8 cellular contexts compared by ENCODE assay signal in the genomic region with DNA sequence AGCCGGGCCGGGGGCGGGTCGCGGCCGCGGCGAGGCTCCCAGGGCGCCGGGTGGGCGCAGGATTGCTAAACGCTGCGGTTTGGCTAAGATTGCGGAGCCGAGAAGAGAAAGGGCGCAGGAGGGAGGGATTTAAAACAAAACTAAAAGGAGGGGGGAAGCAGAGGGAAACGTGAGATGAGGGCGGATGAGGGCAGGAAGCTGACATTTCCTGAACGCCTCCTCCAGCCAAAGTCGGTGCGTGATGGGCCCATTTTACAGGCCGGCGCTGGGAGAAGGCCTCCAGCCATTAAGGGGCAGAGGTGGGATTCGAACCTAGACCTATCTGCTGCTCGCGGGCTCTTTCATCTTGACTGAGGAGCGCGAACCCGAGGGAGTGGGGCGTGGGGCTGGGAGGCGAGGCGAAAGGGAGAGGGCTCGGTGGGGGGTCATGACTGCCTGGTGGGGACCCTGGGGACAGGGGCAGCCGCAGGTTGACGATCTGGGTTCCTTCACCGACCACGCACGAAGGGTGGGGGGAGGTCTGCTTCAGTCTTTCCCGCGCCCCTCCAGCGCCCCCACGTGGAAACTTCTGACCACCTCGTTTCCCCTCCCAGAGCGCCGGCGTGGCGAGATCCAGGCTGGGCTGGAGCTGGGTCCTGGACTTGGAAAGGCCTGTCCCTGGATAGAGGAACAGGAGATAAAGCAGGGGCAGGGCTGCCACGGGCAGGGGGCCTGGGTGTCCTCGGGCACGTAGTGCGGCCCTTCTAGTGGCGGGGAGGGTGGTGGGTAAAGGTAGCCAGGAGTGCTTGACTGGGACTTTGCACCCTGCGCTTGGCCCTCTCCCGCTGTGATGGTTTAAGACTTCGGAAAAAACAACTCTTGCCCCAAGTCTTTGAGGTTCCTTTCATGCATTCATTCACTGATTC. TPM values are rescaled to one million over a fixed set of nuclear protein-coding genes. Genes with fewer than 3 reads are reported as not detected.
DNase-seq lines count a peak whose midpoint lies in the region; ATAC-seq and TF ChIP-seq lines count a peak whose summit lies in the region.

No MANE protein-coding gene starts in this region.

- peak; percentile 48 for DNase-seq in Ammon's horn (ENCODE audit: low spot score)
- peak; percentile 31 for DNase-seq in HFFc6
- peak; percentile 92 for DNase-seq in SK-N-SH
- DNase-seq in activated naive CD4-positive, alpha-beta T cell treated with anti-CD3 and anti-CD28 coated beads, Interleukin-2, amount 50 U/mL, for 16 hours, result peak; percentile 78
- peak; percentile 89 for DNase-seq in cardiac septum (ENCODE audit: low spot score)
- peak; percentile 21 for DNase-seq in pons (ENCODE audit: low spot score)
- peak; percentile 71 to 87 for DNase-seq in tibial artery

- H3K27ac ChIP-seq in SK-N-SH (ENCODE audit: low read depth in 2 of 2, low read length in 1 of 2), result no peak overlapping the region
- H3K27ac ChIP-seq in tibial artery, result peak overlapping the region; percentile 51 to 60

- no peak for ATAC-seq in HG03175 (IDR thresholded peaks at IDR 0.05; ENCODE audit: unreplicated experiment)

- peak overlapping the region; percentile 49 for H3K27ac Mint-ChIP-seq in HFFc6

- H3F3A ChIP-seq in SK-N-SH (replicated peaks; ENCODE audit: insufficient read depth), result peaks cover 5% of the 10 kb centered on the region

- CTCF ChIA-PET in SK-N-SH (lab: Yijun Ruan, JAX), result interaction anchor here (0.6 to 40.4 kb wide), 36 partner anchors 8 to 295 kb away, joined by 3 to 1665 read pairs (median 4); a partner anchor contains a TSS

- H3K79me2 ChIP-seq in SK-N-SH (ENCODE audit: insufficient read depth), result no peaks in the 10 kb centered on the region

- H4K20me1 ChIP-seq in SK-N-SH (ENCODE audit: insufficient read depth), result no peaks in the 10 kb centered on the region

- peaks cover 15% of the 10 kb centered on the region for H3K27me3 Mint-ChIP-seq in HFFc6 (ENCODE audit: insufficient read depth)

- peak overlapping the region; percentile 82 for H3K4me2 ChIP-seq in SK-N-SH

- H3K4me1 ChIP-seq in SK-N-SH (ENCODE audit: control insufficient read depth in 1 of 2, insufficient read depth in 2 of 2, low read depth in 1 of 2, low read length in 1 of 2) (peaks cover 4 to 14% of the 10 kb centered on the region in 2 experiments; a peak in 1 of 4 replicates), tibial artery (peaks cover 0 to 22% (median 12%) of the 10 kb centered on the region in 4 donors)

- peak; percentile 71 for TF ChIP-seq RAD21 in SK-N-SH (IDR thresholded peaks at IDR 0.05; ENCODE audit: low read length)

- H3K9me2 ChIP-seq in SK-N-SH, result no peaks in the 10 kb centered on the region

- peak overlapping the region; percentile 59 to 66 for H3K4me3 ChIP-seq in SK-N-SH (ENCODE audit: low read depth in 2 of 2, low read length in 1 of 2)
- H3K4me3 ChIP-seq in tibial artery, result peak overlapping the region; percentile 55 to 64

- H3K9me3 ChIP-seq in SK-N-SH, result no peaks in the 10 kb centered on the region
- no peaks in the 10 kb centered on the region for H3K9me3 ChIP-seq in tibial artery

- no peaks in the 10 kb centered on the region for H3K9me3 Mint-ChIP-seq in HFFc6

- peak overlapping the region; percentile 89; the same call in 1 of the 2 replicates for H2AFZ ChIP-seq in SK-N-SH (ENCODE audit: low read depth)

- intact Hi-C loops in cardiac septum (cut with DNase I), result loop anchor here (1.0 to 5.0 kb wide), 3 partner anchors 63 to 281 kb away; a partner anchor contains a TSS
- intact Hi-C loops in tibial artery (cut with DNase I; ENCODE audit: low total_unique reads), result loop anchor here (5.0 kb wide), 2 partner anchors 149 to 284 kb away; no protein-coding TSS in a partner anchor

- H3K36me3 Mint-ChIP-seq in HFFc6 (ENCODE audit: low read depth), result no peaks in the 10 kb centered on the region

- peak; percentile 84 for TF ChIP-seq CTCF in HFFc6 (IDR thresholded peaks at IDR 0.05)
- peak; percentile 90 for TF ChIP-seq CTCF in SK-N-SH (IDR thresholded peaks at IDR 0.05)
- TF ChIP-seq CTCF in tibial artery (IDR thresholded peaks at IDR 0.05), result peak; percentile 76 to 78

- H3K36me3 ChIP-seq in SK-N-SH (replicated peaks in 1 of 2; ENCODE audit: control insufficient read depth in 1 of 2, insufficient read depth in 2 of 2, low read length in 1 of 2), result no peaks in the 10 kb centered on the region
- H3K36me3 ChIP-seq in tibial artery, result peaks cover 0 to 7% (median 0%) of the 10 kb centered on the region in 3 donors

- POLR2A ChIA-PET in SK-N-SH (lab: Yijun Ruan, JAX), result no interaction called here

- peaks cover 4% of the 10 kb centered on the region; the same call in 1 of the 2 replicates for H3K4me1 Mint-ChIP-seq in HFFc6 (ENCODE audit: low read depth)

- WGBS in SK-N-SH (ENCODE audit: low lambda C conversion rate), result 10% methylated on average over 54 of the region's 55 CpGs

- peaks cover 10% of the 10 kb centered on the region; the same call in 1 of the 2 replicates for H3K27me3 ChIP-seq in SK-N-SH (ENCODE audit: insufficient read depth)
- no peaks in the 10 kb centered on the region for H3K27me3 ChIP-seq in tibial artery

- H3K9ac ChIP-seq in SK-N-SH, result peak overlapping the region; percentile 54

- H3K4me3 Mint-ChIP-seq in HFFc6, result peak overlapping the region; percentile 83

- TF ChIP-seq EP300 in SK-N-SH (IDR thresholded peaks at IDR 0.05; ENCODE audit: borderline replicate concordance in 1 of 2, low read depth in 1 of 2, low read length in 1 of 2), result no peak

TF ChIP-seq in SK-N-SH, 30 proteins besides CTCF, POLR2A, EP300 and RAD21:
- TF ChIP-seq SMC3 (IDR thresholded peaks at IDR 0.05; ENCODE audit: low read depth, low read length) (peak; percentile 65), TCF12 (IDR thresholded peaks at IDR 0.05) (no peak; the same call in 1 of the 2 replicates), SIN3A (IDR thresholded peaks at IDR 0.05; ENCODE audit: borderline replicate concordance, low read depth, low read length) (peak; percentile 57; the same call in 1 of the 2 replicates), YY1 (IDR thresholded peaks at IDR 0.05; ENCODE audit: low read depth) (0 out of 2 replicates have a peak, but pooled peaks have one; percentile 41), MEF2A (IDR thresholded peaks at IDR 0.05; ENCODE audit: borderline replicate concordance, low read depth) (no peak), RCOR1 (IDR thresholded peaks at IDR 0.05; ENCODE audit: low read length) (peak; percentile 9; the same call in 1 of the 2 replicates), POLR2AphosphoS5 (IDR thresholded peaks at IDR 0.05; ENCODE audit: low read depth, low read length) (no peak), NRF1 (IDR thresholded peaks at IDR 0.05; ENCODE audit: low read depth, low read length) (0 out of 2 replicates have a peak, but pooled peaks have one; percentile 6), ELF1 (IDR thresholded peaks at IDR 0.05) (no peak), TAF1 (IDR thresholded peaks at IDR 0.05; ENCODE audit: borderline replicate concordance, low read depth, low read length) (no peak)
- TF ChIP-seq, protein P1, sequence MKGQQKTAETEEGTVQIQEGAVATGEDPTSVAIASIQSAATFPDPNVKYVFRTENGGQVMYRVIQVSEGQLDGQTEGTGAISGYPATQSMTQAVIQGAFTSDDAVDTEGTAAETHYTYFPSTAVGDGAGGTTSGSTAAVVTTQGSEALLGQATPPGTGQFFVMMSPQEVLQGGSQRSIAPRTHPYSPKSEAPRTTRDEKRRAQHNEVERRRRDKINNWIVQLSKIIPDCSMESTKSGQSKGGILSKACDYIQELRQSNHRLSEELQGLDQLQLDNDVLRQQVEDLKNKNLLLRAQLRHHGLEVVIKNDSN (IDR thresholded peaks at IDR 0.05; ENCODE audit: borderline replicate concordance, low read depth), result no peak
- TF ChIP-seq, protein P2, sequence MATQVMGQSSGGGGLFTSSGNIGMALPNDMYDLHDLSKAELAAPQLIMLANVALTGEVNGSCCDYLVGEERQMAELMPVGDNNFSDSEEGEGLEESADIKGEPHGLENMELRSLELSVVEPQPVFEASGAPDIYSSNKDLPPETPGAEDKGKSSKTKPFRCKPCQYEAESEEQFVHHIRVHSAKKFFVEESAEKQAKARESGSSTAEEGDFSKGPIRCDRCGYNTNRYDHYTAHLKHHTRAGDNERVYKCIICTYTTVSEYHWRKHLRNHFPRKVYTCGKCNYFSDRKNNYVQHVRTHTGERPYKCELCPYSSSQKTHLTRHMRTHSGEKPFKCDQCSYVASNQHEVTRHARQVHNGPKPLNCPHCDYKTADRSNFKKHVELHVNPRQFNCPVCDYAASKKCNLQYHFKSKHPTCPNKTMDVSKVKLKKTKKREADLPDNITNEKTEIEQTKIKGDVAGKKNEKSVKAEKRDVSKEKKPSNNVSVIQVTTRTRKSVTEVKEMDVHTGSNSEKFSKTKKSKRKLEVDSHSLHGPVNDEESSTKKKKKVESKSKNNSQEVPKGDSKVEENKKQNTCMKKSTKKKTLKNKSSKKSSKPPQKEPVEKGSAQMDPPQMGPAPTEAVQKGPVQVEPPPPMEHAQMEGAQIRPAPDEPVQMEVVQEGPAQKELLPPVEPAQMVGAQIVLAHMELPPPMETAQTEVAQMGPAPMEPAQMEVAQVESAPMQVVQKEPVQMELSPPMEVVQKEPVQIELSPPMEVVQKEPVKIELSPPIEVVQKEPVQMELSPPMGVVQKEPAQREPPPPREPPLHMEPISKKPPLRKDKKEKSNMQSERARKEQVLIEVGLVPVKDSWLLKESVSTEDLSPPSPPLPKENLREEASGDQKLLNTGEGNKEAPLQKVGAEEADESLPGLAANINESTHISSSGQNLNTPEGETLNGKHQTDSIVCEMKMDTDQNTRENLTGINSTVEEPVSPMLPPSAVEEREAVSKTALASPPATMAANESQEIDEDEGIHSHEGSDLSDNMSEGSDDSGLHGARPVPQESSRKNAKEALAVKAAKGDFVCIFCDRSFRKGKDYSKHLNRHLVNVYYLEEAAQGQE (IDR thresholded peaks at IDR 0.05; ENCODE audit: low read depth, low read length), result no peak; the same call in 1 of the 2 replicates

RNA-seq across cellular contexts. Expression of a gene that starts 3.8 kb away (rescaled TPM):
- total RNA-seq in HFFc6 (2021; fragmentation: NEBNext Ultra II Directional; extraction: Animal tissue kit (Norgen Biotek cat#: 25700)), result not detected
- polyA plus RNA-seq in SK-N-SH (2012; rRNA removed), result not detected in 2 replicates
- not detected in 2 replicates for polyA plus RNA-seq in SK-N-SH (2012; cell fraction: cytosol; rRNA removed)
- not detected in 2 replicates for polyA plus RNA-seq in SK-N-SH (2012; cell fraction: nucleus; rRNA removed)
- total RNA-seq in cardiac septum, result 1.7 TPM

Comparison
In these comparisons a context has a peak if more than half of its experiments do, and no peak if none do; other contexts are left out.
1. DNase-seq: peak in every context shown above with its lines; median percentile 92 in SK-N-SH; 89 in cardiac septum; 79 in tibial artery; 78 in activated naive CD4-positive, alpha-beta T cell treated with anti-CD3 and anti-CD28 coated beads, Interleukin-2, amount 50 U/mL, for 16 hours; 48 in Ammon's horn; 31 in HFFc6; 21 in pons.
2. H3K27ac ChIP-seq: peak in tibial artery (2 of 2); none in SK-N-SH (0 of 2).
3. Peak in every context shown above with its lines, with median percentiles within 50 percentile points of each other: CTCF ChIP-seq.